Comparison of ENCODE assay signal across 14 cellular contexts in genomic region chr19:53981408-53981998, GRCh38. TPM values are rescaled to one million over a fixed set of nuclear protein-coding genes. Genes with fewer than 3 reads are reported as not detected.
A peak's percentile ranks its signal among the peaks of the same experiment; 100 is the strongest.
DNase-seq lines count a peak whose midpoint lies in the region; ATAC-seq and TF ChIP-seq lines count a peak whose summit lies in the region.
"Had no signal": no experiment of that assay in that cellular context is flagged by ENCODE, and none has a peak within 500 bp of the region (broad histone marks: within the 10 kb centered on the region; RNA-seq: fewer than 3 reads in every experiment).

No MANE protein-coding gene starts in this region.

- no peaks in the 10 kb centered on the region for H3K27me3 ChIP-seq in Panc1 (ENCODE audit: control insufficient read depth, insufficient read depth, low read length)
- peaks cover 0 to 91% (median 47%) of the 10 kb centered on the region in 4 donors for H3K27me3 ChIP-seq in esophagus muscularis mucosa
- no peaks in the 10 kb centered on the region for H3K27me3 ChIP-seq in parathyroid adenoma (ENCODE audit: control insufficient read depth, insufficient read depth, low read length)
- H3K27me3 ChIP-seq in right lobe of liver = peaks cover 0 to 21% of the 10 kb centered on the region in 2 donors
- H3K27me3 ChIP-seq in Peyer's patch = peaks cover 0 to 25% of the 10 kb centered on the region in 2 donors

- H3K36me3 ChIP-seq in Panc1 (ENCODE audit: control insufficient read depth, insufficient read depth, low read length) (no peaks in the 10 kb centered on the region), esophagus muscularis mucosa (no peaks in the 10 kb centered on the region), parathyroid adenoma (ENCODE audit: control insufficient read depth, insufficient read depth, low read length) (no peaks in the 10 kb centered on the region), right lobe of liver (no peaks in the 10 kb centered on the region), Peyer's patch (no peaks in the 10 kb centered on the region)
- H3K36me3 ChIP-seq: neutrophil had no signal

- DNase-seq in Calu3 (peak; percentile 63), Panc1 (ENCODE audit: low read depth, low spot score) (no peak), esophagus muscularis mucosa (ENCODE audit: extremely low spot score) (no peak), right lobe of liver (no peak), erythroblast (lab: John Stamatoyannopoulos, UW) (no peak), Peyer's patch (no peak)
- DNase-seq: activated effector memory CD4-positive, alpha-beta T cell treated with anti-CD3 and anti-CD28 coated beads, Interleukin-2, amount 50 U/mL, for 16 hours; MV-4-11 had no signal

- TF ChIP-seq POLR2A in esophagus muscularis mucosa (IDR thresholded peaks at IDR 0.05; ENCODE audit: low read depth) (no peak), right lobe of liver (IDR thresholded peaks at IDR 0.05) (no peak), erythroblast (IDR thresholded peaks at IDR 0.05; ENCODE audit: low read length) (no peak), Peyer's patch (IDR thresholded peaks at IDR 0.05) (no peak)

- BruUV-seq in Calu3 (replicated peaks; lab: Mats Ljungman, UMichigan) (no TSS peak), Panc1 (replicated peaks; lab: Mats Ljungman, UMichigan) (no TSS peak)

- H3K9me3 ChIP-seq in Panc1 (ENCODE audit: control insufficient read depth, insufficient read depth, low read depth, low read length) (no peaks in the 10 kb centered on the region), esophagus muscularis mucosa (no peaks in the 10 kb centered on the region), parathyroid adenoma (ENCODE audit: control insufficient read depth, low read length) (no peaks in the 10 kb centered on the region), right lobe of liver (no peaks in the 10 kb centered on the region), Peyer's patch (peaks cover 0 to 11% (median 0%) of the 10 kb centered on the region in 4 donors)
- H3K9me3 ChIP-seq: neutrophil had no signal

- H3K9ac ChIP-seq in parathyroid adenoma = no peak overlapping the region

- ATAC-seq in Panc1 (peak; percentile 1), right lobe of liver (no peak)
- ATAC-seq: activated CD4-positive, CD25-positive, alpha-beta regulatory T cell treated with anti-CD3 and anti-CD28 coated beads, Interleukin-2, amount 50 U/mL, for 24 hours had no signal

- H3K4me2 ChIP-seq in parathyroid adenoma (ENCODE audit: low read length) = no peak overlapping the region

- CTCF ChIA-PET in Calu3 (lab: Charles Lee) = interaction anchor here (0.6 to 2.7 kb wide), 12 partner anchors 8 to 189 kb away, joined by 3 to 38 read pairs (median 10); partner anchors contain the start of gene CACNG6
- CTCF ChIA-PET in Panc1 (lab: Charles Lee) = interaction anchor here (0.5 to 2.4 kb wide), 3 partner anchors 43 to 158 kb away, joined by 5 to 14 read pairs (median 6); no protein-coding TSS in a partner anchor

- H3K27me3 Mint-ChIP-seq in Calu3 (ENCODE audit: unreplicated experiment) = no peaks in the 10 kb centered on the region

- in situ Hi-C loops in Panc1 (cut with HindIII; ENCODE audit: low pct_unique_long_range_greater_than_20kb, low sequenced_read_pairs) = no loop called here

- peak overlapping the region; percentile 90 for H3K27ac ChIP-seq in Panc1 (ENCODE audit: low read length)
- no peak overlapping the region for H3K27ac ChIP-seq in esophagus muscularis mucosa (replicated peaks in 1 of 4)
- peak overlapping the region; percentile 90 for H3K27ac ChIP-seq in parathyroid adenoma
- H3K27ac ChIP-seq in right lobe of liver = no peak overlapping the region
- H3K27ac ChIP-seq in Peyer's patch = no peak overlapping the region
- H3K27ac ChIP-seq: HL-60, neutrophil had no signal

- no peak overlapping the region for H2AFZ ChIP-seq in parathyroid adenoma

- H3K27ac Mint-ChIP-seq in Calu3 (ENCODE audit: unreplicated experiment) = peak overlapping the region; percentile 96

- intact Hi-C loops in Calu3 (cut with micrococcal nuclease; ENCODE audit: unreplicated experiment) = loop anchor here (1.0 to 10.0 kb wide), 5 partner anchors 39 to 139 kb away; partner anchors contain the start of genes CACNG7, PRPF31 and TFPT
- intact Hi-C loops in Panc1 (cut with micrococcal nuclease; ENCODE audit: unreplicated experiment) = loop anchor here (10.0 kb wide), 1 partner anchor 137 kb away; no protein-coding TSS in a partner anchor
- intact Hi-C loops in esophagus muscularis mucosa (cut with DNase I) = no loop called here
- intact Hi-C loops in right lobe of liver (cut with DNase I) = no loop called here

- no peak for TF ChIP-seq CTCF in Calu3 (IDR thresholded peaks at IDR 0.05; ENCODE audit: unreplicated experiment)
- TF ChIP-seq CTCF in Panc1 (IDR thresholded peaks at IDR 0.05) = no peak
- TF ChIP-seq CTCF in esophagus muscularis mucosa (IDR thresholded peaks at IDR 0.05) = no peak
- TF ChIP-seq CTCF in parathyroid adenoma (IDR thresholded peaks at IDR 0.05) = no peak
- no peak for TF ChIP-seq CTCF in right lobe of liver (IDR thresholded peaks at IDR 0.05)
- TF ChIP-seq CTCF in Peyer's patch (IDR thresholded peaks at IDR 0.05) = no peak

- POLR2A ChIA-PET in Panc1 (lab: Charles Lee) = interaction anchor here (0.6 to 1.3 kb wide), 5 partner anchors 22 to 113 kb away, joined by 3 to 6 read pairs (median 3); no protein-coding TSS in a partner anchor

- H3K9me3 Mint-ChIP-seq in Calu3 (ENCODE audit: low read depth, unreplicated experiment) = no peaks in the 10 kb centered on the region

- no peak overlapping the region for H3K4me3 Mint-ChIP-seq in Calu3 (ENCODE audit: low read depth, unreplicated experiment)

- no peak for TF ChIP-seq EP300 in esophagus muscularis mucosa (IDR thresholded peaks at IDR 0.05)

- peaks cover 31% of the 10 kb centered on the region for H3K4me1 Mint-ChIP-seq in Calu3 (ENCODE audit: low read depth, unreplicated experiment)

- H3K79me2 ChIP-seq in parathyroid adenoma = no peaks in the 10 kb centered on the region

- 65% methylated on average over 2 of the region's 17 CpGs for WGBS in esophagus muscularis mucosa
- WGBS in right lobe of liver (ENCODE audit: insufficient coverage, low coverage, low lambda C conversion rate, missing lambda C conversion rate) = no CpG with 5 or more reads among the region's 17 CpGs

- peaks cover 25% of the 10 kb centered on the region for H3K4me1 ChIP-seq in Panc1 (ENCODE audit: control insufficient read depth, insufficient read depth, low read length)
- peaks cover 19 to 50% (median 39%) of the 10 kb centered on the region in 4 donors for H3K4me1 ChIP-seq in esophagus muscularis mucosa
- H3K4me1 ChIP-seq in parathyroid adenoma = peaks cover 16% of the 10 kb centered on the region
- H3K4me1 ChIP-seq in right lobe of liver = no peaks in the 10 kb centered on the region
- peaks cover 0 to 25% (median 3%) of the 10 kb centered on the region in 4 donors for H3K4me1 ChIP-seq in Peyer's patch

- peaks cover 52% of the 10 kb centered on the region for H3K36me3 Mint-ChIP-seq in Calu3 (ENCODE audit: insufficient read depth, unreplicated experiment)

- H3K4me3 ChIP-seq in Panc1 (ENCODE audit: low read depth in 2 of 2, low read length in 2 of 2) (peak overlapping the region; percentile 54 to 79), esophagus muscularis mucosa (peak overlapping the region; percentile 35 to 52 (median 40)), parathyroid adenoma (ENCODE audit: low read depth, low read length) (no peak overlapping the region), right lobe of liver (no peak overlapping the region), Peyer's patch (no peak overlapping the region)

RNA-seq across cellular contexts. Expression of gene CACNG6, which starts 9.9 kb away (rescaled TPM):
- 137 and 144 TPM in 2 replicates for total RNA-seq in Calu3 (2022)
- 14.6 TPM for total RNA-seq in Panc1 (2021; ENCODE audit: unreplicated experiment)
- polyA plus RNA-seq in Panc1 (2012; ENCODE audit: insufficient read length) = 20.6 TPM
- total RNA-seq in esophagus muscularis mucosa = not detected
- not detected for total RNA-seq in right lobe of liver
- total RNA-seq in Peyer's patch = not detected
- total RNA-seq: kidney epithelial cell had no signal
- polyA plus RNA-seq: fibroblast of lung had no signal

RNA-seq across cellular contexts. Expression of gene CACNG8, which starts 18.8 kb away (rescaled TPM):
- total RNA-seq in Calu3 (2022) = 13.4 and 19.0 TPM in 2 replicates
- total RNA-seq in Panc1 (2021; ENCODE audit: unreplicated experiment) = 17.7 TPM
- 16.0 TPM for polyA plus RNA-seq in Panc1 (2012; ENCODE audit: insufficient read length)
- under 1 TPM in 1 of 4 donors, not detected in 3; 0.06 TPM for total RNA-seq in esophagus muscularis mucosa
- total RNA-seq in right lobe of liver = under 1 TPM in 1 of 6 experiments, not detected in 5; 0.02 TPM
- not detected for total RNA-seq in Peyer's patch

Comparison
In these comparisons a context has a peak if more than half of its experiments do, and no peak if none do; other contexts are left out.
1. H3K27ac ChIP-seq: peak in Panc1 (single experiment) and parathyroid adenoma (single experiment); none in esophagus muscularis mucosa (0 of 4), right lobe of liver (0 of 3) and Peyer's patch (0 of 4).
2. H3K4me3 ChIP-seq: peak in Panc1 (2 of 2) and esophagus muscularis mucosa (4 of 4); none in parathyroid adenoma (single experiment), right lobe of liver (0 of 3) and Peyer's patch (0 of 4).
3. RNA of gene CACNG6, which starts 9.9 kb away (total RNA-seq): 137 to 144 TPM in Calu3 and 14.6 TPM in Panc1 (single experiment); not detected in esophagus muscularis mucosa, not detected in right lobe of liver and not detected in Peyer's patch; every median in the first group is over 10 times any median in the second.
4. RNA of gene CACNG8, which starts 18.8 kb away (total RNA-seq): 13.4 to 19.0 TPM in Calu3 and 17.7 TPM in Panc1 (single experiment); 0.06 TPM in esophagus muscularis mucosa, 0.02 TPM in right lobe of liver and not detected in Peyer's patch; every median in the first group is over 10 times any median in the second.
5. intact Hi-C loops: an anchor here in Calu3 (1.0 to 10.0 kb wide) and Panc1 (10.0 kb wide); none called in esophagus muscularis mucosa and right lobe of liver.